Comparison of ENCODE assay signal across 18 cellular contexts in the genomic region with DNA sequence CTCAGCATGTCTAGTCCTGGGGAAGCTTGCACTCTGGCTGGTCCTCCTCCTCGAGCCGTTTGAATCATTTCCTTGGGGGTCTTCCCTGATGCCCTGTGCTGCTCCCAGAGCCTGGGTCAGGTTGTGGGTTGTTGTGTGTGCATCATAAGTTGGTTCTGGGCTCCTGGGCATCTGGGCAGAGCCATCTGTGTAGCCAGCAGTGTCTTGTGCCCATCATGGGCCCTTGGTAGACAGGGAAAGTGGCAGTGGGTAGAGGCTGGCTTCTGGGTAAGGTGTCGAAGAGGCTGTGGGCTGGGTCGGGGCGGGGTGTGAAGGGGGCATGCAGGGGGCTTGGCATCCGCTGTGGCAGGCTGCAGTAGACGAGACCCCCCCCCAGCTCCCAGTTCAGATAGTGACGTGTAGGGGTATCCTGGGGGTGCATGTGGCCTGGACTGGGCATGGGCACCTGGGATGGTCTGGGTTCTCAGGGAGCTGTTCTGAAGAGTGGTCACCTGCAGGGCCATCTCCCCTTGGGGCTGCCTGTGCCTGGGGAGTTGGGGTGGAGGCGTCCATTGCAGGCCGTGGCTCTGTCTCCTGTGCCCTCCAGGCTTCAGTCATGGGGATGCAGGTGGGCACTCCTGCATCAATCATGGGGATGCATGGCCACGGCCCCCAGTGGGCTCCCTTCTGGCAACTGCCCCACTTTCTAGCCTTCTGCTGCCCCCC. TPM values are rescaled to one million over a fixed set of nuclear protein-coding genes. Genes with fewer than 3 reads are reported as not detected.
"Had no signal": no experiment of that assay in that cellular context is flagged by ENCODE, and none has a peak within 500 bp of the region (broad histone marks: within the 10 kb centered on the region; RNA-seq: fewer than 3 reads in every experiment).

No MANE protein-coding gene starts in this region.

- H3K4me3 ChIP-seq: body of pancreas, dorsolateral prefrontal cortex, pancreas, stomach, upper lobe of right lung had no signal

- H3K9me3 Mint-ChIP-seq: activated CD4-positive, alpha-beta T cell treated with anti-CD3 and anti-CD28 coated beads, Interleukin-2, amount 10 ng/mL, durations not matched to agents 7 days and 5 days; activated naive CD4-positive, alpha-beta T cell treated with anti-CD3 and anti-CD28 coated beads, Interleukin-2, amount 50 U/mL, for 72 hours; memory B cell had no signal

- H3K27me3 ChIP-seq: body of pancreas, dorsolateral prefrontal cortex, pancreas, stomach, upper lobe of right lung had no signal

- ATAC-seq: activated CD4-positive, CD25-positive, alpha-beta regulatory T cell treated with anti-CD3 and anti-CD28 coated beads, Interleukin-2, amount 50 U/mL, for 24 hours; activated CD8-positive, alpha-beta T cell treated with anti-CD3 and anti-CD28 coated beads, Interleukin-2, amount 10 ng/mL, durations not matched to agents 7 days and 5 days; activated naive CD4-positive, alpha-beta T cell treated with anti-CD3 and anti-CD28 coated beads, Interleukin-2, amount 50 U/mL, for 72 hours; body of pancreas; left ventricle myocardium superior; pancreas; sciatic nerve; upper lobe of right lung had no signal

- H3K27ac Mint-ChIP-seq: activated CD4-positive, alpha-beta T cell treated with anti-CD3 and anti-CD28 coated beads, Interleukin-2, amount 10 ng/mL, durations not matched to agents 7 days and 5 days; activated CD8-positive, alpha-beta T cell treated with anti-CD3 and anti-CD28 coated beads, Interleukin-2, amount 10 ng/mL, durations not matched to agents 7 days and 5 days; memory B cell had no signal

- H3K27me3 Mint-ChIP-seq: activated CD4-positive, alpha-beta T cell treated with anti-CD3 and anti-CD28 coated beads, Interleukin-2, amount 10 ng/mL, durations not matched to agents 7 days and 5 days; memory B cell had no signal

- H3K4me3 Mint-ChIP-seq: activated CD4-positive, alpha-beta T cell treated with anti-CD3 and anti-CD28 coated beads, Interleukin-2, amount 10 ng/mL, durations not matched to agents 7 days and 5 days; activated CD8-positive, alpha-beta T cell treated with anti-CD3 and anti-CD28 coated beads, Interleukin-2, amount 10 ng/mL, durations not matched to agents 7 days and 5 days; memory B cell had no signal

- H3K9me3 ChIP-seq: body of pancreas, pancreas, stomach, upper lobe of right lung had no signal

- DNase-seq: activated CD4-positive, alpha-beta T cell treated with anti-CD3 and anti-CD28 coated beads, Interleukin-2, amount 10 ng/mL, durations not matched to agents 7 days and 5 days; activated CD8-positive, alpha-beta T cell treated with anti-CD3 and anti-CD28 coated beads, Interleukin-2, amount 10 ng/mL, durations not matched to agents 7 days and 5 days; activated gamma-delta T cell treated with Interleukin-2 at 50 U/mL for 16 hours; body of pancreas; dorsolateral prefrontal cortex; erythroblast; foreskin melanocyte; left ventricle myocardium superior; stimulated activated CD8-positive, alpha-beta memory T cell treated with anti-CD3 and anti-CD28 coated beads, Interleukin-4, amount 100 ng/mL, for 48 hours; stomach; upper lobe of right lung had no signal

- H3K27ac ChIP-seq: body of pancreas, pancreas, stomach, upper lobe of right lung had no signal

RNA-seq across cellular contexts. Expression of a gene that starts 26.6 kb away (rescaled TPM):
- total RNA-seq: activated CD8-positive, alpha-beta T cell treated with anti-CD3 and anti-CD28 coated beads, Interleukin-2, amount 10 ng/mL, durations not matched to agents 7 days and 5 days; activated naive CD4-positive, alpha-beta T cell treated with anti-CD3 and anti-CD28 coated beads, Interleukin-2, amount 50 U/mL, for 72 hours; body of pancreas; mononuclear cell; T-helper 1 cell treated with Interleukin-12 subunit alpha and Interleukin-12 subunit beta and Interleukin-4 antibody, amounts not matched to agents 30 ng/mL and 1 ng/mL, for 36 hours had no signal
